25 cellular contexts compared by ENCODE assay signal in genomic region chr19:45020071-45020470, GRCh38. TPM values are rescaled to one million over a fixed set of nuclear protein-coding genes. Genes with fewer than 3 reads are reported as not detected.
"Had no signal": no experiment of that assay in that cellular context is flagged by ENCODE, and none has a peak within 500 bp of the region (broad histone marks: within the 10 kb centered on the region; RNA-seq: fewer than 3 reads in every experiment).

No MANE protein-coding gene starts in this region.

- H3K9me3 Mint-ChIP-seq: effector memory CD8-positive, alpha-beta T cell; nephron progenitor cell; stimulated activated naive B cell treated with anti-CD40 and anti-IgM and Interleukin-4, amounts not matched to agents 10 μg/mL and 1 μg/mL and 100 μg/mL, for 72 hours; stimulated activated naive CD8-positive, alpha-beta T cell treated with anti-CD3 and anti-CD28 coated beads, Interleukin-15, amount 100 ng/mL, for 72 hours had no signal

- H3K4me1 Mint-ChIP-seq: nephron progenitor cell had no signal

- H3K27ac Mint-ChIP-seq: stimulated activated naive CD8-positive, alpha-beta T cell treated with anti-CD3 and anti-CD28 coated beads, Interleukin-15, amount 100 ng/mL, for 72 hours had no signal

- H3K4me3 Mint-ChIP-seq: effector memory CD8-positive, alpha-beta T cell; nephron progenitor cell; stimulated activated naive B cell treated with anti-CD40 and anti-IgM and Interleukin-4, amounts not matched to agents 10 μg/mL and 1 μg/mL and 100 μg/mL, for 72 hours; stimulated activated naive CD8-positive, alpha-beta T cell treated with anti-CD3 and anti-CD28 coated beads, Interleukin-15, amount 100 ng/mL, for 72 hours had no signal

- ATAC-seq: effector memory CD8-positive, alpha-beta T cell; gastrocnemius medialis; heart right ventricle; left lung; psoas muscle; sciatic nerve; stimulated activated naive B cell treated with anti-CD40 and anti-IgM and Interleukin-4, amounts not matched to agents 10 μg/mL and 1 μg/mL and 100 μg/mL, for 72 hours; stimulated activated naive CD8-positive, alpha-beta T cell treated with anti-CD3 and anti-CD28 coated beads, Interleukin-15, amount 100 ng/mL, for 72 hours; upper lobe of right lung had no signal

- DNase-seq: cortex of kidney; effector memory CD8-positive, alpha-beta T cell; gastrocnemius medialis; heart right ventricle; hypothalamus; kidney glomerular epithelial cell; left lung; mesenchymal stem cell; midbrain; nephron progenitor cell; psoas muscle; retina; stimulated activated CD4-positive, alpha-beta T cell treated with anti-CD3 and anti-CD28 coated beads, Interleukin-2, amount 100 ng/mL, for 24 hours; stimulated activated CD4-positive, alpha-beta T cell treated with anti-CD3 and anti-CD28 coated beads, Interleukin-4, amount 100 ng/mL, for 4 hours; stimulated activated naive B cell treated with anti-CD40 and anti-IgM and Interleukin-4, amounts not matched to agents 10 μg/mL and 1 μg/mL and 100 μg/mL, for 72 hours; stimulated activated naive CD8-positive, alpha-beta T cell treated with anti-CD3 and anti-CD28 coated beads, Interleukin-15, amount 100 ng/mL, for 72 hours; testis; upper lobe of right lung had no signal

- H3K36me3 ChIP-seq: gastrocnemius medialis had no signal

- H3K27ac ChIP-seq: epithelial cell of prostate, esophagus muscularis mucosa, gastrocnemius medialis, heart right ventricle, left lung, parathyroid adenoma, psoas muscle, testis, tibial nerve, upper lobe of right lung had no signal

- H3K27me3 Mint-ChIP-seq: effector memory CD8-positive, alpha-beta T cell; stimulated activated naive B cell treated with anti-CD40 and anti-IgM and Interleukin-4, amounts not matched to agents 10 μg/mL and 1 μg/mL and 100 μg/mL, for 72 hours; stimulated activated naive CD8-positive, alpha-beta T cell treated with anti-CD3 and anti-CD28 coated beads, Interleukin-15, amount 100 ng/mL, for 72 hours had no signal

- H3K9me3 ChIP-seq: esophagus muscularis mucosa, gastrocnemius medialis, heart right ventricle, left lung, psoas muscle, testis, tibial nerve, upper lobe of right lung had no signal

- H3K4me3 ChIP-seq: esophagus muscularis mucosa, gastrocnemius medialis, heart right ventricle, left lung, lung, psoas muscle, testis, tibial nerve, upper lobe of right lung had no signal

- H3K27me3 ChIP-seq: esophagus muscularis mucosa, gastrocnemius medialis, heart right ventricle, left lung, testis, tibial nerve, upper lobe of right lung had no signal

- H3K4me1 ChIP-seq: left lung, parathyroid adenoma, psoas muscle, testis, upper lobe of right lung had no signal

RNA-seq across cellular contexts. Expression of gene ZNF296, which starts 56.2 kb away (rescaled TPM):
- total RNA-seq: gastrocnemius medialis, skeletal muscle tissue had no signal
